Comparison of ENCODE assay signal across 3 cellular contexts in genomic region chr12:105888696-105889095, GRCh38.
TF ChIP-seq lines count a peak whose summit lies in the region.

No MANE protein-coding gene starts in this region.

TF ChIP-seq in liver, 16 proteins besides CTCF, POLR2A, EP300 and RAD21:
- TF ChIP-seq RXRA (IDR thresholded peaks at IDR 0.05) (peak in 1 of 2 donors; percentile 47), MAX (IDR thresholded peaks at IDR 0.05) (no peak), NR2F2 (IDR thresholded peaks at IDR 0.05) (peak; percentile 90)

TF ChIP-seq in HepG2, 621 proteins besides CTCF, POLR2A, EP300 and RAD21:
- TF ChIP-seq ZFP37 (CRISPR knock-in tag; IDR thresholded peaks at IDR 0.05; ENCODE audit: borderline replicate concordance) (no peak), REPIN1 (CRISPR knock-in tag; IDR thresholded peaks at IDR 0.05; ENCODE audit: borderline replicate concordance, low read depth) (no peak), GZF1 (CRISPR knock-in tag; IDR thresholded peaks at IDR 0.05) (no peak), PBX3 (CRISPR knock-in tag; IDR thresholded peaks at IDR 0.05; ENCODE audit: borderline replicate concordance) (no peak), PHF8 (CRISPR knock-in tag; IDR thresholded peaks at IDR 0.05) (no peak), ZNF333 (CRISPR knock-in tag; IDR thresholded peaks at IDR 0.05; ENCODE audit: borderline replicate concordance) (no peak), TRAFD1 (CRISPR knock-in tag; IDR thresholded peaks at IDR 0.05; ENCODE audit: borderline replicate concordance) (no peak), AKAP8 (CRISPR knock-in tag; IDR thresholded peaks at IDR 0.05) (no peak), ZNF563 (CRISPR knock-in tag; IDR thresholded peaks at IDR 0.05) (no peak), FOSL1 (CRISPR knock-in tag; IDR thresholded peaks at IDR 0.05; ENCODE audit: borderline replicate concordance) (no peak), ZNF7 (CRISPR knock-in tag; IDR thresholded peaks at IDR 0.05) (no peak), TCF7L2 (IDR thresholded peaks at IDR 0.05; ENCODE audit: low read depth, low read length) (no peak), ZFP36 (IDR thresholded peaks at IDR 0.05; ENCODE audit: borderline replicate concordance, low read depth, low read length, partially characterized antibody) (no peak), ZNF772 (CRISPR knock-in tag; IDR thresholded peaks at IDR 0.05) (no peak), SNAPC4 (CRISPR knock-in tag; IDR thresholded peaks at IDR 0.05) (no peak), KMT2A (CRISPR knock-in tag; IDR thresholded peaks at IDR 0.05) (no peak), IRF9 (CRISPR knock-in tag; IDR thresholded peaks at IDR 0.05; ENCODE audit: borderline replicate concordance) (no peak)

TF ChIP-seq in K562, 482 proteins besides CTCF, POLR2A, EP300 and RAD21:
- no peak for TF ChIP-seq ESRRA (IDR thresholded peaks at IDR 0.05; ENCODE audit: borderline replicate concordance, low read depth)
- TF ChIP-seq MAFF (IDR thresholded peaks at IDR 0.05; ENCODE audit: low read length): no peak
- TF ChIP-seq CTCFL (IDR thresholded peaks at IDR 0.05; ENCODE audit: borderline replicate concordance, insufficient read depth, low read depth, low read length, poor library complexity, severe bottlenecking): no peak
- TF ChIP-seq USF1 (CRISPR knock-in tag; IDR thresholded peaks at IDR 0.05): no peak
- TF ChIP-seq TAF7 (tag; IDR thresholded peaks at IDR 0.05): no peak
- no peak for TF ChIP-seq TBL1XR1 (IDR thresholded peaks at IDR 0.05; ENCODE audit: low read length in 2 of 2)
- TF ChIP-seq NCOA1 (IDR thresholded peaks at IDR 0.05; ENCODE audit: low read depth): no peak
- no peak for TF ChIP-seq CBFB (CRISPR knock-in tag; IDR thresholded peaks at IDR 0.05)
- no peak for TF ChIP-seq PCBP2 (IDR thresholded peaks at IDR 0.05; ENCODE audit: low read depth, low read length, poor library complexity, severe bottlenecking)
- no peak for TF ChIP-seq ZNF764 (CRISPR knock-in tag; IDR thresholded peaks at IDR 0.05; ENCODE audit: low read depth)
- TF ChIP-seq KLF16 (IDR thresholded peaks at IDR 0.05): no peak
- TF ChIP-seq RBM17 (IDR thresholded peaks at IDR 0.05; ENCODE audit: borderline replicate concordance, low read depth, low read length): no peak
- TF ChIP-seq ZNF384 (IDR thresholded peaks at IDR 0.05; ENCODE audit: low read depth, low read length): no peak
- TF ChIP-seq XRCC5 (IDR thresholded peaks at IDR 0.05; ENCODE audit: low read depth, low read length): no peak
